ENCODE assay signal across 12 cellular contexts in the genomic region with DNA sequence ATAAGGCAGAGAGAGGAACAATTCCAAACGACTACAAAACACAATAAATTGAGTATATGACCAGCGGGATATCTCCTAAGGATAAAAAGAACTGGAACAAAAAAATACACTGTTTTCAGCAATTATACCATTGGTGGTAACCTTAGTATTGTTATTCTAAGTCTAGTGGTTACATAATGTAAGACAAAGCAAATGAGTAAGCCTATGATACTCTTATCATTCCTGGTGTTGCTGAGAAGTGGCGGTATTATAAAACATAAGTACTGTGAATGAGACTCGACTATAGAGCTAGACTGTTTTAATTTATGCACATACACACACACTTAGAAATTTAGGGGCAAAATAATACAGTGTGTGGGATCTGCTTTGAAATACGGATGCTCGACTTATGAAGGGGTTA.
A peak's percentile ranks its signal among the peaks of the same experiment; 100 is the strongest.
DNase-seq lines count a peak whose midpoint lies in the region; ATAC-seq and TF ChIP-seq lines count a peak whose summit lies in the region.
"Had no signal": no experiment of that assay in that cellular context is flagged by ENCODE, and none has a peak within 500 bp of the region (broad histone marks: within the 10 kb centered on the region; RNA-seq: fewer than 3 reads in every experiment).

No MANE protein-coding gene starts in this region.

- H3K4me1 ChIP-seq in CD8-positive, alpha-beta memory T cell (ENCODE audit: insufficient read depth, low read length), result peaks cover 74% of the 10 kb centered on the region

- H3K27ac ChIP-seq in CD8-positive, alpha-beta memory T cell (ENCODE audit: low read depth, low read length), result no peak overlapping the region
- no peak overlapping the region for H3K27ac ChIP-seq in brain microvascular endothelial cell
- H3K27ac ChIP-seq: breast epithelium, SJSA1, VCaP had no signal

- in situ Hi-C loops in brain microvascular endothelial cell (cut with HindIII; ENCODE audit: low pct_ligation_motif_present, low sequenced_read_pairs), result no loop called here

- no peaks in the 10 kb centered on the region for H3K36me3 ChIP-seq in CD8-positive, alpha-beta memory T cell (ENCODE audit: insufficient read depth, low read length)
- H3K36me3 ChIP-seq in brain microvascular endothelial cell (replicated peaks), result no peaks in the 10 kb centered on the region
- H3K36me3 ChIP-seq: breast epithelium, SJSA1, uterus had no signal

- no peaks in the 10 kb centered on the region for H3K27me3 Mint-ChIP-seq in T-helper 2 cell treated with Interferon-gamma antibody and Interleukin-4, amounts not matched to agents 5 μg/mL and 100 μg/mL, for 36 hours (ENCODE audit: low read depth)
- peaks cover 0 to 2% of the 10 kb centered on the region in 2 donors for H3K27me3 Mint-ChIP-seq in CD8-positive, alpha-beta memory T cell
- no peaks in the 10 kb centered on the region for H3K27me3 Mint-ChIP-seq in activated CD4-positive, alpha-beta memory T cell treated with anti-CD3 and anti-CD28 coated beads, Interleukin-2, amount 10 ng/mL, durations not matched to agents 7 days and 5 days
- H3K27me3 Mint-ChIP-seq in glutamatergic neuron (ENCODE audit: unreplicated experiment), result peaks cover 5% of the 10 kb centered on the region

- no peak overlapping the region for H3K4me3 ChIP-seq in CD8-positive, alpha-beta memory T cell (ENCODE audit: low read length)
- no peak overlapping the region for H3K4me3 ChIP-seq in brain microvascular endothelial cell (ENCODE audit: low read depth, low read length)
- H3K4me3 ChIP-seq: breast epithelium, SJSA1, uterus had no signal

- H3K27me3 ChIP-seq in CD8-positive, alpha-beta memory T cell (ENCODE audit: insufficient read depth, low read length, poor library complexity, severe bottlenecking), result no peaks in the 10 kb centered on the region
- no peaks in the 10 kb centered on the region for H3K27me3 ChIP-seq in brain microvascular endothelial cell (replicated peaks)
- H3K27me3 ChIP-seq: breast epithelium, SJSA1, uterus had no signal

- no peak for DNase-seq in T-helper 2 cell treated with Interferon-gamma antibody and Interleukin-4, amounts not matched to agents 5 μg/mL and 100 μg/mL, for 36 hours (ENCODE audit: low spot score)
- no peak for DNase-seq in T-helper 2 cell
- DNase-seq in CD8-positive, alpha-beta memory T cell, result no peak
- no peak for DNase-seq in activated CD4-positive, alpha-beta memory T cell treated with anti-CD3 and anti-CD28 coated beads, Interleukin-2, amount 10 ng/mL, durations not matched to agents 7 days and 5 days
- no peak for DNase-seq in glutamatergic neuron
- DNase-seq in brain microvascular endothelial cell, result no peak
- DNase-seq in NCI-H748 treated with DMSO at 0.1 percent for 48 hours (lab: John Stamatoyannopoulos, UW), result no peak
- DNase-seq: uterus had no signal

- H3K9me3 ChIP-seq in CD8-positive, alpha-beta memory T cell (ENCODE audit: low read length), result peaks cover 2% of the 10 kb centered on the region
- H3K9me3 ChIP-seq: breast epithelium, SJSA1, uterus had no signal

- H3K27ac Mint-ChIP-seq in T-helper 2 cell treated with Interferon-gamma antibody and Interleukin-4, amounts not matched to agents 5 μg/mL and 100 μg/mL, for 36 hours, result no peak overlapping the region
- H3K27ac Mint-ChIP-seq in CD8-positive, alpha-beta memory T cell, result peak overlapping the region in 7 of 8 donors; percentile 22 to 95 (median 87)
- peak overlapping the region; percentile 58 for H3K27ac Mint-ChIP-seq in activated CD4-positive, alpha-beta memory T cell treated with anti-CD3 and anti-CD28 coated beads, Interleukin-2, amount 10 ng/mL, durations not matched to agents 7 days and 5 days
- peak overlapping the region; percentile 39 for H3K27ac Mint-ChIP-seq in glutamatergic neuron (ENCODE audit: unreplicated experiment)

- no peak for ATAC-seq in HG03354 (IDR thresholded peaks at IDR 0.05; ENCODE audit: poor library complexity, severe bottlenecking, unreplicated experiment)

- peaks cover 26% of the 10 kb centered on the region for H3K36me3 Mint-ChIP-seq in T-helper 2 cell treated with Interferon-gamma antibody and Interleukin-4, amounts not matched to agents 5 μg/mL and 100 μg/mL, for 36 hours (ENCODE audit: low read depth)
- peaks cover 9 to 19% (median 12%) of the 10 kb centered on the region in 3 donors for H3K36me3 Mint-ChIP-seq in CD8-positive, alpha-beta memory T cell
- H3K36me3 Mint-ChIP-seq in activated CD4-positive, alpha-beta memory T cell treated with anti-CD3 and anti-CD28 coated beads, Interleukin-2, amount 10 ng/mL, durations not matched to agents 7 days and 5 days (ENCODE audit: low read depth), result peaks cover 36% of the 10 kb centered on the region
- H3K36me3 Mint-ChIP-seq in glutamatergic neuron (ENCODE audit: unreplicated experiment), result peaks cover 7% of the 10 kb centered on the region

- peak overlapping the region; percentile 58 for H3K4me3 Mint-ChIP-seq in T-helper 2 cell treated with Interferon-gamma antibody and Interleukin-4, amounts not matched to agents 5 μg/mL and 100 μg/mL, for 36 hours
- H3K4me3 Mint-ChIP-seq in CD8-positive, alpha-beta memory T cell, result peak overlapping the region; percentile 8 to 71 (median 38)
- peak overlapping the region; percentile 41 for H3K4me3 Mint-ChIP-seq in activated CD4-positive, alpha-beta memory T cell treated with anti-CD3 and anti-CD28 coated beads, Interleukin-2, amount 10 ng/mL, durations not matched to agents 7 days and 5 days
- no peak overlapping the region for H3K4me3 Mint-ChIP-seq in glutamatergic neuron (ENCODE audit: unreplicated experiment)

- H3K9me3 Mint-ChIP-seq in T-helper 2 cell treated with Interferon-gamma antibody and Interleukin-4, amounts not matched to agents 5 μg/mL and 100 μg/mL, for 36 hours, result peaks cover 6% of the 10 kb centered on the region
- peaks cover 0 to 4% (median 4%) of the 10 kb centered on the region in 5 donors for H3K9me3 Mint-ChIP-seq in CD8-positive, alpha-beta memory T cell
- peaks cover 5% of the 10 kb centered on the region for H3K9me3 Mint-ChIP-seq in activated CD4-positive, alpha-beta memory T cell treated with anti-CD3 and anti-CD28 coated beads, Interleukin-2, amount 10 ng/mL, durations not matched to agents 7 days and 5 days
- H3K9me3 Mint-ChIP-seq in glutamatergic neuron (ENCODE audit: unreplicated experiment), result peaks cover 8% of the 10 kb centered on the region

- CTCF ChIA-PET in CD8-positive, alpha-beta memory T cell (lab: Charles Lee), result interaction anchor here (1.5 kb wide), 1 partner anchor 388 kb away, joined by 3 read pairs; no protein-coding TSS in a partner anchor
- CTCF ChIA-PET in activated CD4-positive, alpha-beta memory T cell treated with anti-CD3 and anti-CD28 coated beads, Interleukin-2, amount 10 ng/mL, durations not matched to agents 7 days and 5 days (lab: Charles Lee), result interaction anchor here (1.3 kb wide), 1 partner anchor 388 kb away, joined by 5 read pairs; no protein-coding TSS in a partner anchor

- TF ChIP-seq CTCF in glutamatergic neuron (IDR thresholded peaks at IDR 0.05; ENCODE audit: partially characterized antibody, unreplicated experiment) (no peak), brain microvascular endothelial cell (IDR thresholded peaks at IDR 0.05; ENCODE audit: low read depth, low read length, missing control alignments) (no peak)

- H3K4me1 Mint-ChIP-seq in T-helper 2 cell treated with Interferon-gamma antibody and Interleukin-4, amounts not matched to agents 5 μg/mL and 100 μg/mL, for 36 hours (ENCODE audit: low read depth), result peaks cover 62% of the 10 kb centered on the region
- peaks cover 70 to 87% (median 85%) of the 10 kb centered on the region in 3 donors for H3K4me1 Mint-ChIP-seq in CD8-positive, alpha-beta memory T cell
- H3K4me1 Mint-ChIP-seq in activated CD4-positive, alpha-beta memory T cell treated with anti-CD3 and anti-CD28 coated beads, Interleukin-2, amount 10 ng/mL, durations not matched to agents 7 days and 5 days, result peaks cover 75% of the 10 kb centered on the region
- H3K4me1 Mint-ChIP-seq in glutamatergic neuron (ENCODE audit: low read depth, unreplicated experiment), result peaks cover 23% of the 10 kb centered on the region

- POLR2A ChIA-PET in CD8-positive, alpha-beta memory T cell (lab: Charles Lee), result no interaction called here
- POLR2A ChIA-PET in activated CD4-positive, alpha-beta memory T cell treated with anti-CD3 and anti-CD28 coated beads, Interleukin-2, amount 10 ng/mL, durations not matched to agents 7 days and 5 days (lab: Charles Lee), result interaction anchor here (1.2 to 3.9 kb wide), 3 partner anchors 13 to 35 kb away, joined by 3 to 30 read pairs (median 7); no protein-coding TSS in a partner anchor
